Comparison of ENCODE assay signal across 19 cellular contexts in the genomic region with DNA sequence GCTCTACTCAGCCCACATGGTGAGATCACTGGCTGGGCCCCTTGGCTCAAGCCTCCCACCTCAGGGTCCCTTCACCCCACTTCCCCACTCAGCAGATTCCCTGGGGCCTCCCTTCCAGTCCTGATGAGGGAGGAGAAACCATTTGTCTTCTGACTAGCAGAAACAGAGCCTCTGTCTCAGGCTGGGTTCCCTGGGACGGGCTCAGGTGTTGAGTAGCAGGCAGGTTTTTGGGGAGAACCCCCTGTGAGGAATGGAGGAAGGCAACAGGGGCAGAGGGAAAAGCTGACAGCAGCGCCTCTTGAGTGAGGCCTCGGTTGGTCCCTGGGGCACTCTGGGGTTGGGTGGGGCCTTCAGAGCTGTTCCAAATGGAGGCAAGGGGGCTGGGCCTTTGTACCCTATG.
"Had no signal": no experiment of that assay in that cellular context is flagged by ENCODE, and none has a peak within 500 bp of the region (broad histone marks: within the 10 kb centered on the region; RNA-seq: fewer than 3 reads in every experiment).

No MANE protein-coding gene starts in this region.

- H3K4me3 Mint-ChIP-seq: activated CD8-positive, alpha-beta memory T cell treated with anti-CD3 and anti-CD28 coated beads, Interleukin-2, amount 10 ng/mL, durations not matched to agents 7 days and 5 days; activated naive CD4-positive, alpha-beta T cell treated with anti-CD3 and anti-CD28 coated beads, Interleukin-2, amount 10 ng/mL, durations not matched to agents 7 days and 5 days; naive B cell; stimulated activated naive B cell treated with anti-CD40 and anti-IgM and Interleukin-4, amounts not matched to agents 10 μg/mL and 1 μg/mL and 100 μg/mL, for 72 hours had no signal

- H3K27me3 ChIP-seq: gastroesophageal sphincter, heart right ventricle, tibial artery had no signal

- FAIRE-seq: astrocyte, bronchial epithelial cell, islet of Langerhans had no signal

- H3K9me3 ChIP-seq: gastroesophageal sphincter, heart right ventricle, tibial artery had no signal

- H3K27ac Mint-ChIP-seq: activated CD8-positive, alpha-beta memory T cell treated with anti-CD3 and anti-CD28 coated beads, Interleukin-2, amount 10 ng/mL, durations not matched to agents 7 days and 5 days; activated naive CD4-positive, alpha-beta T cell treated with anti-CD3 and anti-CD28 coated beads, Interleukin-2, amount 10 ng/mL, durations not matched to agents 7 days and 5 days; stimulated activated naive B cell treated with anti-CD40 and anti-IgM and Interleukin-4, amounts not matched to agents 10 μg/mL and 1 μg/mL and 100 μg/mL, for 72 hours had no signal

- H3K9me3 Mint-ChIP-seq: activated naive CD4-positive, alpha-beta T cell treated with anti-CD3 and anti-CD28 coated beads, Interleukin-2, amount 10 ng/mL, durations not matched to agents 7 days and 5 days; stimulated activated naive B cell treated with anti-CD40 and anti-IgM and Interleukin-4, amounts not matched to agents 10 μg/mL and 1 μg/mL and 100 μg/mL, for 72 hours had no signal

- ATAC-seq: activated CD8-positive, alpha-beta memory T cell treated with anti-CD3 and anti-CD28 coated beads, Interleukin-2, amount 10 ng/mL, durations not matched to agents 7 days and 5 days; gastroesophageal sphincter; left colon; stimulated activated naive B cell treated with anti-CD40 and anti-IgM and Interleukin-4, amounts not matched to agents 10 μg/mL and 1 μg/mL and 100 μg/mL, for 72 hours had no signal

- H3K27ac ChIP-seq: dorsolateral prefrontal cortex, gastroesophageal sphincter, tibial artery had no signal

- H3K36me3 ChIP-seq: gastroesophageal sphincter, heart right ventricle, tibial artery had no signal

- DNase-seq: activated CD4-positive, alpha-beta T cell treated with anti-CD3 and anti-CD28 coated beads, Interleukin-2, amount 50 U/mL, for 48 hours; activated CD8-positive, alpha-beta memory T cell treated with anti-CD3 and anti-CD28 coated beads, Interleukin-2, amount 10 ng/mL, durations not matched to agents 7 days and 5 days; activated naive CD4-positive, alpha-beta T cell treated with anti-CD3 and anti-CD28 coated beads, Interleukin-2, amount 10 ng/mL, durations not matched to agents 7 days and 5 days; activated T-cell treated with anti-CD3 and anti-CD28 coated beads, Interleukin-2, amount 50 U/mL, for 1 hour; dorsolateral prefrontal cortex; erythroblast; left colon; naive B cell; stimulated activated CD4-positive, alpha-beta T cell treated with anti-CD3 and anti-CD28 coated beads, Interleukin-15, amount 100 ng/mL, for 24 hours; stimulated activated CD4-positive, alpha-beta T cell treated with anti-CD3 and anti-CD28 coated beads, Interleukin-4, amount 100 ng/mL, for 1 hour; stimulated activated naive B cell treated with anti-CD40 and anti-IgM and Interleukin-4, amounts not matched to agents 10 μg/mL and 1 μg/mL and 100 μg/mL, for 72 hours; T-helper 2 cell; tibial artery had no signal

- H3K4me1 ChIP-seq: gastroesophageal sphincter, tibial artery had no signal

- H3K4me3 ChIP-seq: dorsolateral prefrontal cortex, gastroesophageal sphincter, heart right ventricle, lung, tibial artery had no signal

- H3K36me3 Mint-ChIP-seq: activated CD8-positive, alpha-beta memory T cell treated with anti-CD3 and anti-CD28 coated beads, Interleukin-2, amount 10 ng/mL, durations not matched to agents 7 days and 5 days; activated naive CD4-positive, alpha-beta T cell treated with anti-CD3 and anti-CD28 coated beads, Interleukin-2, amount 10 ng/mL, durations not matched to agents 7 days and 5 days; naive B cell; stimulated activated naive B cell treated with anti-CD40 and anti-IgM and Interleukin-4, amounts not matched to agents 10 μg/mL and 1 μg/mL and 100 μg/mL, for 72 hours had no signal

- H3K27me3 Mint-ChIP-seq: activated CD8-positive, alpha-beta memory T cell treated with anti-CD3 and anti-CD28 coated beads, Interleukin-2, amount 10 ng/mL, durations not matched to agents 7 days and 5 days; activated naive CD4-positive, alpha-beta T cell treated with anti-CD3 and anti-CD28 coated beads, Interleukin-2, amount 10 ng/mL, durations not matched to agents 7 days and 5 days; naive B cell; stimulated activated naive B cell treated with anti-CD40 and anti-IgM and Interleukin-4, amounts not matched to agents 10 μg/mL and 1 μg/mL and 100 μg/mL, for 72 hours had no signal

- H3K4me1 Mint-ChIP-seq: activated CD8-positive, alpha-beta memory T cell treated with anti-CD3 and anti-CD28 coated beads, Interleukin-2, amount 10 ng/mL, durations not matched to agents 7 days and 5 days; activated naive CD4-positive, alpha-beta T cell treated with anti-CD3 and anti-CD28 coated beads, Interleukin-2, amount 10 ng/mL, durations not matched to agents 7 days and 5 days; naive B cell; stimulated activated naive B cell treated with anti-CD40 and anti-IgM and Interleukin-4, amounts not matched to agents 10 μg/mL and 1 μg/mL and 100 μg/mL, for 72 hours had no signal
